Comparison of ENCODE assay signal across 20 cellular contexts in genomic region chr20:3163099-3164042, GRCh38. TPM values are rescaled to one million over a fixed set of nuclear protein-coding genes. Genes with fewer than 3 reads are reported as not detected.
DNase-seq lines count a peak whose midpoint lies in the region; ATAC-seq, FAIRE-seq and TF ChIP-seq lines count a peak whose summit lies in the region.
"Had no signal": no experiment of that assay in that cellular context is flagged by ENCODE, and none has a peak within 500 bp of the region (broad histone marks: within the 10 kb centered on the region; RNA-seq: fewer than 3 reads in every experiment).

No MANE protein-coding gene starts in this region.

- no peak for TF ChIP-seq CTCF in astrocyte (IDR thresholded peaks at IDR 0.05; ENCODE audit: insufficient read depth, low read depth, low read length)

- H3K9me3 ChIP-seq in astrocyte (ENCODE audit: insufficient read depth, low read depth, low read length): no peaks in the 10 kb centered on the region
- H3K9me3 ChIP-seq: heart right ventricle, right lobe of liver had no signal

- no peaks in the 10 kb centered on the region for H3K36me3 ChIP-seq in astrocyte (ENCODE audit: insufficient read depth, low read length)
- H3K36me3 ChIP-seq: heart right ventricle, right lobe of liver had no signal

- H3K4me1 ChIP-seq in astrocyte (ENCODE audit: insufficient read depth, low read length): peaks cover 5% of the 10 kb centered on the region

- no peaks in the 10 kb centered on the region for H3K27me3 ChIP-seq in astrocyte (ENCODE audit: insufficient read depth, low read length)
- H3K27me3 ChIP-seq: right lobe of liver had no signal

- peaks cover 6% of the 10 kb centered on the region for H3K36me3 Mint-ChIP-seq in astrocyte (ENCODE audit: low read depth, unreplicated experiment)
- H3K36me3 Mint-ChIP-seq in stimulated activated effector memory CD8-positive, alpha-beta T cell treated with anti-CD3 and anti-CD28 coated beads, Interleukin-12 subunit alpha, Interleukin-12 subunit beta, amount 100 ng/mL, for 72 hours: peaks cover 15% of the 10 kb centered on the region

- H3K4me1 Mint-ChIP-seq in astrocyte (ENCODE audit: low read depth, unreplicated experiment): peaks cover 5% of the 10 kb centered on the region
- H3K4me1 Mint-ChIP-seq in stimulated activated effector memory CD8-positive, alpha-beta T cell treated with anti-CD3 and anti-CD28 coated beads, Interleukin-12 subunit alpha, Interleukin-12 subunit beta, amount 100 ng/mL, for 72 hours: peaks cover 7% of the 10 kb centered on the region

- no peak for ATAC-seq in stimulated activated effector memory CD8-positive, alpha-beta T cell treated with anti-CD3 and anti-CD28 coated beads, Interleukin-12 subunit alpha, Interleukin-12 subunit beta, amount 100 ng/mL, for 72 hours
- no peak for ATAC-seq in GM21447 (IDR thresholded peaks at IDR 0.05; ENCODE audit: unreplicated experiment)
- ATAC-seq: CD8-positive, alpha-beta T cell; heart right ventricle; right lobe of liver had no signal

- H2AFZ ChIP-seq in astrocyte (ENCODE audit: low read depth, low read length): no peak overlapping the region

- DNase-seq in NCI-H1417 (lab: John Stamatoyannopoulos, UW): peak in 2 of 3 experiments; percentile 38 to 54
- no peak for DNase-seq in NCI-H1417 treated with DMSO at 0.1 percent for 48 hours (lab: John Stamatoyannopoulos, UW)
- DNase-seq in NCI-H2196 (lab: John Stamatoyannopoulos, UW; ENCODE audit: unreplicated experiment): peak; percentile 75
- no peak for DNase-seq in astrocyte (ENCODE audit: low read depth)
- DNase-seq in stimulated activated effector memory CD8-positive, alpha-beta T cell treated with anti-CD3 and anti-CD28 coated beads, Interleukin-12 subunit alpha, Interleukin-12 subunit beta, amount 100 ng/mL, for 72 hours (ENCODE audit: low spot score in 2 of 2): no peak
- DNase-seq in GF-D8 (lab: John Stamatoyannopoulos, UW): no peak
- DNase-seq in activated CD4-positive, alpha-beta T cell treated with anti-CD3 and anti-CD28 coated beads for 1 hour: no peak
- DNase-seq: activated CD4-positive, alpha-beta T cell treated with anti-CD3 and anti-CD28 coated beads, Interleukin-2, amount 10 ng/mL, durations not matched to agents 24 days and 14 days; activated naive CD4-positive, alpha-beta T cell treated with anti-CD3 and anti-CD28 coated beads, Interleukin-2, amount 50 U/mL, for 16 hours; CD8-positive, alpha-beta T cell; heart right ventricle; islet precursor cell; mesendoderm; stimulated activated CD4-positive, alpha-beta T cell treated with anti-CD3 and anti-CD28 coated beads, Interleukin-2, amount 100 ng/mL, for 24 hours; T-helper 9 cell had no signal

- H3K27ac ChIP-seq in astrocyte (ENCODE audit: low read depth, low read length): no peak overlapping the region
- H3K27ac ChIP-seq: 22Rv1, heart right ventricle, KMS-11, right lobe of liver had no signal

- peaks cover under 1% of the 10 kb centered on the region for H3K27me3 Mint-ChIP-seq in astrocyte (ENCODE audit: low read depth, unreplicated experiment)

- H3K9ac ChIP-seq in astrocyte (ENCODE audit: low read length): no peak overlapping the region
- H3K9ac ChIP-seq: KMS-11 had no signal

- H3K27ac Mint-ChIP-seq in astrocyte (ENCODE audit: unreplicated experiment): peak overlapping the region; percentile 38
- peak overlapping the region; percentile 42 for H3K27ac Mint-ChIP-seq in stimulated activated effector memory CD8-positive, alpha-beta T cell treated with anti-CD3 and anti-CD28 coated beads, Interleukin-12 subunit alpha, Interleukin-12 subunit beta, amount 100 ng/mL, for 72 hours
- H3K27ac Mint-ChIP-seq: activated CD4-positive, alpha-beta T cell treated with anti-CD3 and anti-CD28 coated beads, Interleukin-2, amount 10 ng/mL, durations not matched to agents 24 days and 14 days; CD8-positive, alpha-beta T cell had no signal

- no peak for FAIRE-seq in astrocyte (lab: Jason Lieb, UNC)
- FAIRE-seq: bronchial epithelial cell had no signal

- peaks cover 17% of the 10 kb centered on the region for H3K79me2 ChIP-seq in astrocyte (ENCODE audit: insufficient read depth, low read length)

- no peak overlapping the region for H3K4me3 ChIP-seq in astrocyte (ENCODE audit: insufficient read depth, low read depth, low read length)
- H3K4me3 ChIP-seq: right lobe of liver had no signal

- H3K4me2 ChIP-seq in astrocyte (ENCODE audit: low read length): no peak overlapping the region
- H3K4me2 ChIP-seq: KMS-11 had no signal

- no peak overlapping the region for H3K4me3 Mint-ChIP-seq in astrocyte (ENCODE audit: unreplicated experiment)
- H3K4me3 Mint-ChIP-seq in stimulated activated effector memory CD8-positive, alpha-beta T cell treated with anti-CD3 and anti-CD28 coated beads, Interleukin-12 subunit alpha, Interleukin-12 subunit beta, amount 100 ng/mL, for 72 hours: no peak overlapping the region
- H3K4me3 Mint-ChIP-seq: activated CD4-positive, alpha-beta T cell treated with anti-CD3 and anti-CD28 coated beads, Interleukin-2, amount 10 ng/mL, durations not matched to agents 24 days and 14 days; CD8-positive, alpha-beta T cell had no signal

- H4K20me1 ChIP-seq in astrocyte (ENCODE audit: insufficient read depth, low read length): peaks cover 12% of the 10 kb centered on the region

- no peaks in the 10 kb centered on the region for H3K9me3 Mint-ChIP-seq in astrocyte (ENCODE audit: unreplicated experiment)
- no peaks in the 10 kb centered on the region for H3K9me3 Mint-ChIP-seq in stimulated activated effector memory CD8-positive, alpha-beta T cell treated with anti-CD3 and anti-CD28 coated beads, Interleukin-12 subunit alpha, Interleukin-12 subunit beta, amount 100 ng/mL, for 72 hours
- H3K9me3 Mint-ChIP-seq: activated CD4-positive, alpha-beta T cell treated with anti-CD3 and anti-CD28 coated beads, Interleukin-2, amount 10 ng/mL, durations not matched to agents 24 days and 14 days; CD8-positive, alpha-beta T cell had no signal

RNA-seq across cellular contexts. Expression of gene FASTKD5, which starts 3.7 kb away (rescaled TPM):
- 16.7 and 18.5 TPM in 2 replicates for total RNA-seq in astrocyte

RNA-seq across cellular contexts. Expression of gene UBOX5, which starts 3.7 kb away (rescaled TPM):
- 5.9 and 6.6 TPM in 2 replicates for total RNA-seq in astrocyte

RNA-seq across cellular contexts. Expression of gene LZTS3, which starts 10.0 kb away (rescaled TPM):
- total RNA-seq in astrocyte: 11.2 and 12.6 TPM in 2 replicates

RNA-seq across cellular contexts. Expression of gene DDRGK1, which starts 41.1 kb away (rescaled TPM):
- total RNA-seq in astrocyte: 36.7 and 42.8 TPM in 2 replicates

RNA-seq across cellular contexts. Expression of gene ITPA, which starts 45.9 kb away (rescaled TPM):
- total RNA-seq in astrocyte: 55.5 and 55.6 TPM in 2 replicates

Comparison
In these comparisons a context has a peak if more than half of its experiments do, and no peak if none do; other contexts are left out.
1. DNase-seq: peak in NCI-H1417 (2 of 3) and NCI-H2196 (single experiment); none in NCI-H1417 treated with DMSO at 0.1 percent for 48 hours (single experiment), astrocyte (single experiment), stimulated activated effector memory CD8-positive, alpha-beta T cell treated with anti-CD3 and anti-CD28 coated beads, Interleukin-12 subunit alpha, Interleukin-12 subunit beta, amount 100 ng/mL, for 72 hours (0 of 2), GF-D8 (single experiment) and activated CD4-positive, alpha-beta T cell treated with anti-CD3 and anti-CD28 coated beads for 1 hour (single experiment).